Comparison of ENCODE assay signal across 9 cellular contexts in the genomic region with DNA sequence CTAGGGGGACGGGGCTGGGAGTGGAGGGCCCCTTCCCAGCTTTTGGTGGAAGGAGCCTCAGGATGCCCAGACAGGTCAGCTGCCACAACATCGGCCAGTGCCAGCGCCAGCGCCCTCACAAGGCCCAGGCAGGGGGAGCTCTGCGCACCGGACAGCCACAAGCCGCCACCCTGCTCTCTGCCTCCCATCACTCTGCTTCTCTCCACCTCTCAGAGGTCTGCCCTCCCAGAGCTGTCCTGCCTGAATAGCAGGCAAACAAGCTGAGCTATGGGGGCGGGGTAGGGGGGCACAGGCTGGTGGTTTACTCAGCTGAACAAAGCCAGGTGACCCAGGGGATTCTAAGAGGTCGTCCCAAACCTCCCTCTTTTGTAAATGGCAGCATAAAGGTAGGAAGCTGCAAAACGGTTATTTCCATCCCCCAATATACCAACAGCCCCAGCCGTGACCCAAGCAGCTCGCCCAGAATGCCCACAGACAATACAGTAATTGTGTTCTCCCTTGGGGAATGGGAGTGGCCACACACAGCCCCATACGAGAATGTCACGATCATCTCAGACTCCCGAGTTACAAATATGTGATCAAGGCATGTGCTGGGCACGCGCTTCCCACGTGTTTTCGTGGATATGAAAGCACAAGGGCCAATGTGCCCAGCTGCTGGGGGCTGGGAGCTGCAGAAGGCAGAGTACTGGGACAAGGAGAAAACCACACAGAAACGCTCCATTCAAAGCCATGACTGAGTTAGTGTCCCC. TPM values are rescaled to one million over a fixed set of nuclear protein-coding genes. Genes with fewer than 3 reads are reported as not detected.
A peak's percentile ranks its signal among the peaks of the same experiment; 100 is the strongest.
DNase-seq lines count a peak whose midpoint lies in the region; ATAC-seq and TF ChIP-seq lines count a peak whose summit lies in the region.
"Had no signal": no experiment of that assay in that cellular context is flagged by ENCODE, and none has a peak within 500 bp of the region (broad histone marks: within the 10 kb centered on the region; RNA-seq: fewer than 3 reads in every experiment).

No MANE protein-coding gene starts in this region.

- H3K9me3 ChIP-seq in CD4-positive, alpha-beta memory T cell (ENCODE audit: control insufficient read depth in 1 of 2, low read length in 2 of 2), result no peaks in the 10 kb centered on the region
- no peaks in the 10 kb centered on the region for H3K9me3 ChIP-seq in gastroesophageal sphincter

- H3K27me3 ChIP-seq in CD4-positive, alpha-beta memory T cell (ENCODE audit: insufficient read depth, low read length), result no peaks in the 10 kb centered on the region
- H3K27me3 ChIP-seq in gastroesophageal sphincter, result no peaks in the 10 kb centered on the region

- intact Hi-C loops in CD4-positive, alpha-beta memory T cell (cut with micrococcal nuclease), result no loop called here
- intact Hi-C loops in posterior vena cava (cut with DNase I), result no loop called here

- CTCF ChIA-PET in CD4-positive, alpha-beta memory T cell (lab: Charles Lee; ENCODE audit: partially characterized antibody), result interaction anchor here (1.6 to 22.6 kb wide), 4 partner anchors 10 to 194 kb away, joined by 4 to 556 read pairs (median 6); no protein-coding TSS in a partner anchor
- CTCF ChIA-PET in RWPE1 (lab: Yijun Ruan, JAX), result interaction anchor here (0.5 to 0.8 kb wide), 4 partner anchors 16 to 482 kb away, joined by 3 read pairs; no protein-coding TSS in a partner anchor

- peak overlapping the region in 7 of 8 donors; percentile 55 to 87 (median 77) for H3K4me3 Mint-ChIP-seq in CD4-positive, alpha-beta memory T cell

- in situ Hi-C loops in G401 (cut with HindIII; ENCODE audit: low sequenced_read_pairs), result no loop called here

- no peaks in the 10 kb centered on the region for H3K27me3 Mint-ChIP-seq in CD4-positive, alpha-beta memory T cell

- TF ChIP-seq CTCF in RWPE1 (conservative IDR thresholded peaks at IDR 0.05; ENCODE audit: low read depth) (no peak), gastroesophageal sphincter (IDR thresholded peaks at IDR 0.05) (no peak)

- H3K36me3 ChIP-seq in CD4-positive, alpha-beta memory T cell (ENCODE audit: insufficient read depth, low read length), result no peaks in the 10 kb centered on the region
- no peaks in the 10 kb centered on the region for H3K36me3 ChIP-seq in gastroesophageal sphincter

- peaks cover 100% of the 10 kb centered on the region for H3K4me1 ChIP-seq in CD4-positive, alpha-beta memory T cell (ENCODE audit: insufficient read depth, low read length)
- peaks cover 0 to 99% (median 65%) of the 10 kb centered on the region in 3 donors for H3K4me1 ChIP-seq in gastroesophageal sphincter

- TF ChIP-seq EP300 in gastroesophageal sphincter (IDR thresholded peaks at IDR 0.05), result no peak

- H3K36me3 Mint-ChIP-seq in CD4-positive, alpha-beta memory T cell, result peaks cover 7 to 22% of the 10 kb centered on the region in 2 donors

- WGBS in gastroesophageal sphincter (ENCODE audit: low coverage in 1 of 2), 2 donors, result 80 to 85% methylated on average over 6 to 8 of the region's 20 CpGs

- H3K9me3 Mint-ChIP-seq in CD4-positive, alpha-beta memory T cell, result peaks cover 0 to 2% (median 0%) of the 10 kb centered on the region in 8 donors

- ATAC-seq in gastroesophageal sphincter (no peak), GM21737 (IDR thresholded peaks at IDR 0.05; ENCODE audit: unreplicated experiment) (no peak), GM21529 (IDR thresholded peaks at IDR 0.05; ENCODE audit: unreplicated experiment) (no peak)

- peak overlapping the region; percentile 87 to 98 (median 97) for H3K27ac Mint-ChIP-seq in CD4-positive, alpha-beta memory T cell

- TF ChIP-seq POLR2A in gastroesophageal sphincter (IDR thresholded peaks at IDR 0.05), result no peak

- peaks cover 77 to 98% (median 88%) of the 10 kb centered on the region in 4 donors for H3K4me1 Mint-ChIP-seq in CD4-positive, alpha-beta memory T cell

- H3K4me3 ChIP-seq in CD4-positive, alpha-beta memory T cell (ENCODE audit: low read length in 2 of 2), result peak overlapping the region in 1 of 2 donors; percentile 36
- H3K4me3 ChIP-seq in gastroesophageal sphincter, result no peak overlapping the region

- H3K27ac ChIP-seq in CD4-positive, alpha-beta memory T cell (ENCODE audit: low read depth, low read length), result peak overlapping the region; percentile 82
- peak overlapping the region; percentile 66 for H3K27ac ChIP-seq in RWPE1
- peak overlapping the region in 3 of 4 donors; percentile 79 to 87 (median 80) for H3K27ac ChIP-seq in gastroesophageal sphincter

- POLR2A ChIA-PET in CD4-positive, alpha-beta memory T cell (lab: Charles Lee; ENCODE audit: partially characterized antibody), result interaction anchor here (0.7 to 20.9 kb wide), 13 partner anchors 6 to 97 kb away, joined by 3 to 544 read pairs (median 10); no protein-coding TSS in a partner anchor
- POLR2A ChIA-PET in RWPE1 (lab: Yijun Ruan, JAX; ENCODE audit: low non-redundant PET), result no interaction called here

- no peak for DNase-seq in CD4-positive, alpha-beta memory T cell
- DNase-seq in RWPE1 (ENCODE audit: low spot score) (no peak), posterior vena cava (ENCODE audit: low spot score) (peak; percentile 62), HPDE6-E6E7 (ENCODE audit: extremely low spot score) (no peak), G401 (ENCODE audit: low spot score) (no peak)
- DNase-seq: cerebellar nuclear complex had no signal

RNA-seq across cellular contexts. Expression of a gene that starts 19.7 kb away (rescaled TPM):
- total RNA-seq in CD4-positive, alpha-beta memory T cell, result 10 to 100 TPM; 57.3 to 60.7 TPM
- 10 to 100 TPM in 1 of 2 donors, 1 to 10 TPM in 1; 7.3 to 42.5 TPM for polyA plus RNA-seq in CD4-positive, alpha-beta memory T cell
- total RNA-seq in gastroesophageal sphincter (10 to 100 TPM; 24.5 to 33.0 (median 30.2) TPM), posterior vena cava (10 to 100 TPM; 15.6 to 21.4 TPM)
- total RNA-seq in G401 (2014; rRNA removed; shearing (Covaris generic)), result 17.0 and 21.4 TPM in 2 replicates
